ENCODE assay signal across 1 cellular context in the genomic region with DNA sequence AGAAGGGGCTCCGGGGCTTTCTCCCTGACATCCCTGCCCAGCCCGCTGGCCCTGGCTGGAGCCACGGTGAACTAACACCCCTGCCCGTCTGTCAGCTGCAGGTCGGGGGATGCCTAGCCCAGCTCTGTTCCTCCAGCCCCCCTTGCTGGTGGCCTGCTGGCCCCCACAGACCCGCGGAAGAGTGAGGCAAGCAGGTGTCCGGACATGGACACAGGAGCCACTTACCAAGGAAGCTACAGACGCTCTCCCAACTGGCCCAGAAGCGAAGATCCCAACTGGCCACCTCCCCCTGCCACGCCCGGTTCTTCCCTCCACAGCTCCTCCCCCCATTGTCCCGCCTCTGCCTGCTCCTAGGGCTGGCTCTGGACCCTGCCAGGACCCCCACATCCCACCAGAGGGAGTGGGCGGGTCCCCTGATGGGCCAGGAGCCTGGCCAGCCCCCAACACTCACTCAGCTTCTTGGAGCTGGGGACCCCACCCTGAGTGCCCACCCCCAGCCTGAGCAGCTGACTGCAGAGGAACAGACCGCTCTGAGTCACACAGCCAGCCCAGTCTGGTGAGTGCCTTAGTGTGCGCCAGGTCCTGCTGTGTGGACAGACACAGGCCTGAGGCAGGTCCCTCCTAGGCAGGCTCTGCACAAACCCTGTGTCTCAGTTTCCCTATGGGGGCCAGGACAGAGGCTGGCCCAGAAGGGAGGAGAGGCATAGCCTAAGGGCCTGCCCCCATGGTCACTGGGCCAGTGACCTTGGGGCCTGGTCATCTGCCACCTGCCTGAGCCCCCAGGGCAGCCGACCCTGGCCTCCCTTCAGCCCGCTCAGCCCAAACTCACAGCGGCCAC.
TF ChIP-seq lines count a peak whose summit lies in the region.

No MANE protein-coding gene starts in this region.

TF ChIP-seq in A549, 52 proteins besides CTCF, POLR2A, EP300 and RAD21 (continued from another document):
- TF ChIP-seq, protein P1, sequence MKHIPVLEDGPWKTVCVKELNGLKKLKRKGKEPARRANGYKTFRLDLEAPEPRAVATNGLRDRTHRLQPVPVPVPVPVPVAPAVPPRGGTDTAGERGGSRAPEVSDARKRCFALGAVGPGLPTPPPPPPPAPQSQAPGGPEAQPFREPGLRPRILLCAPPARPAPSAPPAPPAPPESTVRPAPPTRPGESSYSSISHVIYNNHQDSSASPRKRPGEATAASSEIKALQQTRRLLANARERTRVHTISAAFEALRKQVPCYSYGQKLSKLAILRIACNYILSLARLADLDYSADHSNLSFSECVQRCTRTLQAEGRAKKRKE (CRISPR knock-in tag; IDR thresholded peaks at IDR 0.05; ENCODE audit: low read depth) = peak; percentile 62; the same call in 1 of the 2 replicates
